ENCODE assay signal across 10 cellular contexts in the genomic region with DNA sequence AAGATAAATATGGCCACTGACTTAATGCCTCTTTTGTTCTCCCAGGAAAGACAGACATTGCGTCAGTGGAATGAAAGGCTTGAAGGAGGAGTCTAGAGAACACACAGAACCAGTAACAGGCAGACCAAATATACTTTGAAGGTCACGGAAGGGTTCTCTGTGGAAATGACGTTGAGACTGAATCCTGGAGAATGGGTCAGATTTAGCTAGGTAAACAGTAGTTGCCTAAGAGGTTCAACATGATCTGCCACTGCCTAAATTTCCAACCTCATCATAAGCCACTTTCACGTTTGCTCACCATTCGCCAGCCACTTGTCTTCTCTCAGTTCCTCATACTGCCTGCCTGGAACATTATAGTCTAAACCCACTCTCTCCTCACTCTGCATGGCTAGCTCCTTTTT. TPM values are rescaled to one million over a fixed set of nuclear protein-coding genes. Genes with fewer than 3 reads are reported as not detected.
DNase-seq lines count a peak whose midpoint lies in the region; ATAC-seq, FAIRE-seq and TF ChIP-seq lines count a peak whose summit lies in the region.
"Had no signal": no experiment of that assay in that cellular context is flagged by ENCODE, and none has a peak within 500 bp of the region (broad histone marks: within the 10 kb centered on the region; RNA-seq: fewer than 3 reads in every experiment).

No MANE protein-coding gene starts in this region.

- in situ Hi-C loops in HepG2 (cut with HindIII; ENCODE audit: extremely low pct_ligation_motif_present, low pct_unique_long_range_greater_than_20kb), result no loop called here

- WGBS in HepG2 (ENCODE audit: low lambda C conversion rate), result 0% methylated on average over 5 of the region's 5 CpGs

- H3K9ac ChIP-seq in HepG2 (ENCODE audit: insufficient read depth, low read depth, low read length), result no peak overlapping the region

- H3K27ac ChIP-seq in HepG2 (ENCODE audit: extremely low read length, insufficient read depth, low read length), result no peak overlapping the region

- H3K27me3 ChIP-seq in HepG2 (ENCODE audit: control insufficient read depth in 1 of 2, insufficient read depth in 2 of 2, low read length in 2 of 2), result no peaks in the 10 kb centered on the region

- H3K4me3 ChIP-seq in HepG2 (replicated peaks in 1 of 3; ENCODE audit: insufficient read depth in 1 of 3, low read depth in 2 of 3, low read length in 3 of 3), result no peak overlapping the region

- TF ChIP-seq POLR2A in HepG2 (IDR thresholded peaks at IDR 0.05; ENCODE audit: insufficient read depth in 1 of 2, low read depth in 2 of 2, low read length in 2 of 2), result no peak

- DNase-seq in HepG2 (ENCODE audit: low spot score) (peak; percentile 53), NCI-H69 (lab: John Stamatoyannopoulos, UW) (no peak), NCI-H526 treated with DMSO at 0.1 percent for 48 hours (lab: John Stamatoyannopoulos, UW) (no peak), NCI-H446 treated with DMSO at 0.1 percent for 48 hours (lab: John Stamatoyannopoulos, UW) (no peak)
- DNase-seq in stimulated activated naive CD4-positive, alpha-beta T cell treated with Interleukin-2 at 50 U/mL for 16 hours (lab: John Stamatoyannopoulos, UW), result no peak
- DNase-seq: activated CD4-positive, alpha-beta T cell treated with anti-CD3 and anti-CD28 coated beads, Interleukin-2, amount 50 U/mL, for 4 hours; kidney glomerular epithelial cell had no signal

- intact Hi-C loops in HepG2 (cut with micrococcal nuclease; ENCODE audit: unreplicated experiment), result no loop called here

- no peak for TF ChIP-seq CTCF in HepG2 (CRISPR knock-in tag; IDR thresholded peaks at IDR 0.05)

- H3K4me1 ChIP-seq in HepG2 (ENCODE audit: insufficient read depth, low read length), result no peaks in the 10 kb centered on the region

- no peak for FAIRE-seq in HepG2 (lab: Jason Lieb, UNC)

- ATAC-seq in GM18511 (IDR thresholded peaks at IDR 0.05; ENCODE audit: unreplicated experiment) (peak; percentile 95), GM21825 (IDR thresholded peaks at IDR 0.05; ENCODE audit: unreplicated experiment) (peak; percentile 96), HG03571 (IDR thresholded peaks at IDR 0.05; ENCODE audit: unreplicated experiment) (peak; percentile 90), HepG2 (no peak)

- no peaks in the 10 kb centered on the region for H3K9me3 ChIP-seq in HepG2 (ENCODE audit: low read length)

- BruUV-seq in HepG2 (replicated peaks; lab: Mats Ljungman, UMichigan), result no TSS peak

- no peaks in the 10 kb centered on the region for H4K20me1 ChIP-seq in HepG2 (ENCODE audit: insufficient read depth, low read length)

- CTCF ChIA-PET in HepG2 (lab: Yijun Ruan, JAX; ENCODE audit: low intra/inter-chr PET ratio, low total read pairs), result no interaction called here

- POLR2A ChIA-PET in HepG2 (lab: Yijun Ruan, JAX), result no interaction called here

- TF ChIP-seq EP300 in HepG2 (IDR thresholded peaks at IDR 0.05; ENCODE audit: low read depth in 2 of 2, low read length in 2 of 2), result no peak
- TF ChIP-seq EP300 in HepG2 (CRISPR knock-in tag; IDR thresholded peaks at IDR 0.05; ENCODE audit: borderline replicate concordance), result no peak

- no peak for TF ChIP-seq RAD21 in HepG2 (CRISPR knock-in tag; IDR thresholded peaks at IDR 0.05)

- no peak overlapping the region for H2AFZ ChIP-seq in HepG2 (ENCODE audit: low read length)

- no peaks in the 10 kb centered on the region for H3K36me3 ChIP-seq in HepG2 (replicated peaks in 1 of 2; ENCODE audit: control insufficient read depth in 1 of 2, insufficient read depth in 2 of 2, low read length in 2 of 2)

- H3K79me2 ChIP-seq in HepG2 (ENCODE audit: insufficient read depth, low read length), result no peaks in the 10 kb centered on the region

- no peak overlapping the region for H3K4me2 ChIP-seq in HepG2 (ENCODE audit: low read depth, low read length)

TF ChIP-seq in HepG2, 621 proteins besides CTCF, POLR2A, EP300 and RAD21:
- no peak for TF ChIP-seq CREM (IDR thresholded peaks at IDR 0.05)
- no peak for TF ChIP-seq CREM (CRISPR knock-in tag; IDR thresholded peaks at IDR 0.05)
- TF ChIP-seq FLYWCH1 (CRISPR knock-in tag; IDR thresholded peaks at IDR 0.05), result no peak
- TF ChIP-seq, protein P1, sequence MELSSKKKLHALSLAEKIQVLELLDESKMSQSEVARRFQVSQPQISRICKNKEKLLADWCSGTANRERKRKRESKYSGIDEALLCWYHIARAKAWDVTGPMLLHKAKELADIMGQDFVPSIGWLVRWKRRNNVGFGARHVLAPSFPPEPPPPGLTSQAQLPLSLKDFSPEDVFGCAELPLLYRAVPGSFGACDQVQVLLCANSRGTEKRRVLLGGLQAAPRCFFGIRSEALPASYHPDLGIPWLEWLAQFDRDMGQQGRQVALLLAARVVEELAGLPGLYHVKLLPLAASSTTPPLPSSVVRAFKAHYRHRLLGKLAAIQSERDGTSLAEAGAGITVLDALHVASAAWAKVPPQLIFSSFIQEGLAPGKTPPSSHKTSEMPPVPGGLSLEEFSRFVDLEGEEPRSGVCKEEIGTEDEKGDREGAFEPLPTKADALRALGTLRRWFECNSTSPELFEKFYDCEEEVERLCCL (CRISPR knock-in tag; IDR thresholded peaks at IDR 0.05; ENCODE audit: borderline replicate concordance), result no peak
- no peak for TF ChIP-seq ZBTB7B (CRISPR knock-in tag; IDR thresholded peaks at IDR 0.05)
- no peak for TF ChIP-seq ZNF317 (CRISPR knock-in tag; IDR thresholded peaks at IDR 0.05)
- TF ChIP-seq NFATC3 (CRISPR knock-in tag; IDR thresholded peaks at IDR 0.05), result no peak
- no peak for TF ChIP-seq ZBTB38 (CRISPR knock-in tag; IDR thresholded peaks at IDR 0.05)
- TF ChIP-seq ZNF557 (CRISPR knock-in tag; IDR thresholded peaks at IDR 0.05), result no peak
- no peak for TF ChIP-seq MED8 (CRISPR knock-in tag; IDR thresholded peaks at IDR 0.05; ENCODE audit: insufficient replicate concordance)
- TF ChIP-seq, protein P2, sequence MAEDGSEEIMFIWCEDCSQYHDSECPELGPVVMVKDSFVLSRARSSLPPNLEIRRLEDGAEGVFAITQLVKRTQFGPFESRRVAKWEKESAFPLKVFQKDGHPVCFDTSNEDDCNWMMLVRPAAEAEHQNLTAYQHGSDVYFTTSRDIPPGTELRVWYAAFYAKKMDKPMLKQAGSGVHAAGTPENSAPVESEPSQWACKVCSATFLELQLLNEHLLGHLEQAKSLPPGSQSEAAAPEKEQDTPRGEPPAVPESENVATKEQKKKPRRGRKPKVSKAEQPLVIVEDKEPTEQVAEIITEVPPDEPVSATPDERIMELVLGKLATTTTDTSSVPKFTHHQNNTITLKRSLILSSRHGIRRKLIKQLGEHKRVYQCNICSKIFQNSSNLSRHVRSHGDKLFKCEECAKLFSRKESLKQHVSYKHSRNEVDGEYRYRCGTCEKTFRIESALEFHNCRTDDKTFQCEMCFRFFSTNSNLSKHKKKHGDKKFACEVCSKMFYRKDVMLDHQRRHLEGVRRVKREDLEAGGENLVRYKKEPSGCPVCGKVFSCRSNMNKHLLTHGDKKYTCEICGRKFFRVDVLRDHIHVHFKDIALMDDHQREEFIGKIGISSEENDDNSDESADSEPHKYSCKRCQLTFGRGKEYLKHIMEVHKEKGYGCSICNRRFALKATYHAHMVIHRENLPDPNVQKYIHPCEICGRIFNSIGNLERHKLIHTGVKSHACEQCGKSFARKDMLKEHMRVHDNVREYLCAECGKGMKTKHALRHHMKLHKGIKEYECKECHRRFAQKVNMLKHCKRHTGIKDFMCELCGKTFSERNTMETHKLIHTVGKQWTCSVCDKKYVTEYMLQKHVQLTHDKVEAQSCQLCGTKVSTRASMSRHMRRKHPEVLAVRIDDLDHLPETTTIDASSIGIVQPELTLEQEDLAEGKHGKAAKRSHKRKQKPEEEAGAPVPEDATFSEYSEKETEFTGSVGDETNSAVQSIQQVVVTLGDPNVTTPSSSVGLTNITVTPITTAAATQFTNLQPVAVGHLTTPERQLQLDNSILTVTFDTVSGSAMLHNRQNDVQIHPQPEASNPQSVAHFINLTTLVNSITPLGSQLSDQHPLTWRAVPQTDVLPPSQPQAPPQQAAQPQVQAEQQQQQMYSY (CRISPR knock-in tag; IDR thresholded peaks at IDR 0.05), result no peak
- no peak for TF ChIP-seq SCMH1 (CRISPR knock-in tag; IDR thresholded peaks at IDR 0.05; ENCODE audit: borderline replicate concordance)
- no peak for TF ChIP-seq RELA (CRISPR knock-in tag; IDR thresholded peaks at IDR 0.05)
- no peak for TF ChIP-seq MTA3 (CRISPR knock-in tag; IDR thresholded peaks at IDR 0.05)

RNA-seq across cellular contexts. Expression of a gene that starts 20.5 kb away (rescaled TPM):
- total RNA-seq in HepG2 (2016; rRNA removed; fragmentation: Illumina TruSeq; extraction: Trizol), result not detected in 2 replicates
- not detected in 2 replicates for total RNA-seq in HepG2 (2016; cell fraction: cytosol; rRNA removed; fragmentation: Illumina TruSeq; extraction: Trizol; ENCODE audit: low read depth)
- total RNA-seq in HepG2 (2016; cell fraction: insoluble cytoplasmic fraction; rRNA removed; fragmentation: Illumina TruSeq; extraction: Trizol), result not detected in 2 replicates
- not detected in 2 replicates for total RNA-seq in HepG2 (2016; cell fraction: membrane; rRNA removed; fragmentation: Illumina TruSeq; extraction: Trizol)
- total RNA-seq in HepG2 (2016; cell fraction: nucleus; rRNA removed; fragmentation: Illumina TruSeq; extraction: Trizol), result not detected in 2 replicates
- polyA plus RNA-seq in HepG2 (2011; rRNA removed), result not detected in 2 replicates
- 0.03 TPM in 1 of 2 replicates, not detected in the other for polyA plus RNA-seq in HepG2 (2011; cell fraction: cytosol; rRNA removed)
- not detected in 2 replicates for polyA plus RNA-seq in HepG2 (2011; cell fraction: nucleus; rRNA removed)
- polyA plus RNA-seq in HepG2 (2012), result not detected in 2 replicates
- not detected in 2 replicates for polyA plus RNA-seq in HepG2 (2016; cell fraction: cytosol; fragmentation: Illumina TruSeq; extraction: Trizol; ENCODE audit: low read depth)
- not detected in 2 replicates for polyA plus RNA-seq in HepG2 (2016; cell fraction: insoluble cytoplasmic fraction; fragmentation: Illumina TruSeq; extraction: Trizol; ENCODE audit: low read depth)
- not detected in 2 replicates for polyA plus RNA-seq in HepG2 (2016; cell fraction: membrane; fragmentation: Illumina TruSeq; extraction: Trizol; ENCODE audit: low read depth)
- polyA plus RNA-seq in HepG2 (2016; cell fraction: nucleus; fragmentation: Illumina TruSeq; extraction: Trizol; ENCODE audit: insufficient read depth, low read depth), result not detected in 2 replicates
- 28.7 TPM in 1 of 2 replicates, not detected in the other for polyA minus RNA-seq in HepG2 (2011; rRNA and poly(A)+ RNA removed; ENCODE audit: low replicate concordance)
- not detected in 2 replicates for polyA minus RNA-seq in HepG2 (2011; cell fraction: cytosol; rRNA and poly(A)+ RNA removed)
- 0.52 TPM in 1 of 2 replicates, not detected in the other for polyA minus RNA-seq in HepG2 (2011; cell fraction: nucleus; rRNA and poly(A)+ RNA removed)
